In the genomic region with DNA sequence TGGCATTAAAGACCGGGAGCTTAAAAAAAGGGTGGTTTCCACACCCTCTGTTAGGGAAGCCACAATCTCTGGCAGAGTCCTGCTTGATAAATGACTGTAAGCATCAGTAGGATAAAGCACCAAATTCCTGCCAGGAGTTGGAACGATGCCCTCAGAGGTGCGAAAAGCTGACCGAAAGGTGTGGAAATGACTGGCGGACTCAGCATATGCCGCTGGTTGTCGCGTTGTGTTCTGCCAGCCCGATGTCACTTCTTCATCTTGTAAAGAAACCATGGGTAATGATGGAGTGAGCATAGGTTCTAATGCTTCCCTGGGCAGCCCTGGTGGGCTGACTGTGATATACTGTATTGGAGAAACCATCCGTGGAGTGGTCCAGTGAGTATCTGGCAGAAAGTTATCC, we compare ENCODE assay signal across 16 cellular contexts.
A peak's percentile ranks its signal among the peaks of the same experiment; 100 is the strongest.
DNase-seq lines count a peak whose midpoint lies in the region; ATAC-seq and TF ChIP-seq lines count a peak whose summit lies in the region.
"Had no signal": no experiment of that assay in that cellular context is flagged by ENCODE, and none has a peak within 500 bp of the region (broad histone marks: within the 10 kb centered on the region; RNA-seq: fewer than 3 reads in every experiment).

No MANE protein-coding gene starts in this region.

- H3K27ac ChIP-seq in GM23248 (0 out of 2 replicates have a peak overlapping the region, but pooled peaks have one; percentile 22), PC-3 (ENCODE audit: low read length) (peak overlapping the region; percentile 92), coronary artery (no peak overlapping the region), osteoblast (ENCODE audit: low read depth, low read length) (peak overlapping the region; percentile 31), testis (no peak overlapping the region)
- H3K27ac ChIP-seq: A549, BLaER1, HL-60 had no signal

- H3K4me1 ChIP-seq in GM23248 (ENCODE audit: insufficient read depth): peaks cover 12% of the 10 kb centered on the region; the same call in 1 of the 2 replicates
- H3K4me1 ChIP-seq in PC-3 (ENCODE audit: insufficient read depth, low read length): peaks cover 19% of the 10 kb centered on the region
- peaks cover 13% of the 10 kb centered on the region for H3K4me1 ChIP-seq in osteoblast (ENCODE audit: insufficient read depth, low read length)
- H3K4me1 ChIP-seq in testis: no peaks in the 10 kb centered on the region

- H3K9me2 ChIP-seq in GM23248 (ENCODE audit: insufficient read depth): no peaks in the 10 kb centered on the region
- H3K9me2 ChIP-seq in PC-3 (replicated peaks; ENCODE audit: low read length): no peaks in the 10 kb centered on the region

- peaks cover 22% of the 10 kb centered on the region; the same call in 1 of the 2 replicates for H3K79me2 ChIP-seq in GM23248 (ENCODE audit: insufficient read depth)
- H3K79me2 ChIP-seq in PC-3 (ENCODE audit: low read length): peaks cover 47% of the 10 kb centered on the region
- peaks cover 2% of the 10 kb centered on the region for H3K79me2 ChIP-seq in osteoblast (ENCODE audit: insufficient read depth, low read length)

- H3K36me3 ChIP-seq in GM23248 (ENCODE audit: low read depth): no peaks in the 10 kb centered on the region
- peaks cover 31% of the 10 kb centered on the region for H3K36me3 ChIP-seq in PC-3 (ENCODE audit: low read depth, low read length)
- no peaks in the 10 kb centered on the region for H3K36me3 ChIP-seq in osteoblast (ENCODE audit: insufficient read depth, low read length)
- no peaks in the 10 kb centered on the region for H3K36me3 ChIP-seq in testis (ENCODE audit: low read depth, missing control alignments)

- no peaks in the 10 kb centered on the region for H4K20me1 ChIP-seq in GM23248 (ENCODE audit: insufficient read depth)
- no peaks in the 10 kb centered on the region for H4K20me1 ChIP-seq in PC-3 (ENCODE audit: low read length)
- peaks cover 3% of the 10 kb centered on the region for H4K20me1 ChIP-seq in osteoblast (ENCODE audit: insufficient read depth, low read length)
- H4K20me1 ChIP-seq: BLaER1 had no signal

- no peak overlapping the region for H3K4me3 ChIP-seq in GM23248
- no peak overlapping the region for H3K4me3 ChIP-seq in PC-3 (ENCODE audit: low read length)
- H3K4me3 ChIP-seq in coronary artery: no peak overlapping the region
- no peak overlapping the region for H3K4me3 ChIP-seq in osteoblast (ENCODE audit: insufficient read depth, low read length)
- no peak overlapping the region for H3K4me3 ChIP-seq in testis
- H3K4me3 ChIP-seq in foreskin fibroblast (ENCODE audit: low read depth in 1 of 2, low read length in 2 of 2): no peak overlapping the region
- H3K4me3 ChIP-seq: A549, BLaER1, GM23338 had no signal

- no peaks in the 10 kb centered on the region for H3K9me3 ChIP-seq in GM23248 (ENCODE audit: low read depth)
- no peaks in the 10 kb centered on the region for H3K9me3 ChIP-seq in PC-3 (ENCODE audit: low read length)
- H3K9me3 ChIP-seq in osteoblast (ENCODE audit: low read depth, low read length): no peaks in the 10 kb centered on the region
- no peaks in the 10 kb centered on the region for H3K9me3 ChIP-seq in testis
- H3K9me3 ChIP-seq: A549 had no signal

- POLR2A ChIA-PET in PC-3 (lab: Charles Lee; ENCODE audit: unreplicated experiment): interaction anchor here (1.4 kb wide), 1 partner anchor 16 kb away, joined by 14 read pairs; no protein-coding TSS in a partner anchor

- TF ChIP-seq CTCF in PC-3 (conservative IDR thresholded peaks at IDR 0.05; ENCODE audit: low read depth, low read length): no peak
- no peak for TF ChIP-seq CTCF in coronary artery (IDR thresholded peaks at IDR 0.05)
- no peak for TF ChIP-seq CTCF in osteoblast (IDR thresholded peaks at IDR 0.05; ENCODE audit: extremely low read depth, low read depth, low read length)
- TF ChIP-seq CTCF in testis (IDR thresholded peaks at IDR 0.05): no peak
- TF ChIP-seq CTCF in foreskin fibroblast (IDR thresholded peaks at IDR 0.05; ENCODE audit: low read depth, low read length): no peak

- no peak for DNase-seq in GM23248
- DNase-seq in PC-3: no peak
- DNase-seq in coronary artery (ENCODE audit: low spot score): peak; percentile 36
- DNase-seq in osteoblast (ENCODE audit: insufficient read length, low spot score, missing footprints): no peak
- no peak for DNase-seq in testis
- DNase-seq in foreskin fibroblast: no peak
- DNase-seq: AML-193; CD8-positive, alpha-beta memory T cell; DMS53; H7; KBM-7 had no signal

- H3K27me3 ChIP-seq in GM23248 (replicated peaks; ENCODE audit: insufficient read depth) (no peaks in the 10 kb centered on the region), PC-3 (ENCODE audit: low read length) (no peaks in the 10 kb centered on the region), osteoblast (ENCODE audit: insufficient read depth, low read length) (no peaks in the 10 kb centered on the region), testis (no peaks in the 10 kb centered on the region)
- H3K27me3 ChIP-seq: BLaER1 had no signal

- in situ Hi-C loops in GM23248 (cut with MboI): no loop called here

- H2AFZ ChIP-seq in GM23248 (no peak overlapping the region), PC-3 (ENCODE audit: low read length) (no peak overlapping the region), osteoblast (ENCODE audit: low read length) (no peak overlapping the region)
- H2AFZ ChIP-seq: GM23338 had no signal

- intact Hi-C loops in PC-3 (cut with micrococcal nuclease): loop anchor here (1.0 to 2.0 kb wide), 3 partner anchors 17 to 29 kb away; no protein-coding TSS in a partner anchor
- intact Hi-C loops in testis (cut with DNase I; ENCODE audit: low total_unique reads): no loop called here

- H3F3A ChIP-seq in GM23248 (ENCODE audit: insufficient read depth) (peaks cover 7% of the 10 kb centered on the region; the same call in 1 of the 2 replicates), PC-3 (ENCODE audit: low read length, unreplicated experiment) (no peaks in the 10 kb centered on the region)

- BruUV-seq in PC-3 (replicated peaks; lab: Mats Ljungman, UMichigan): TSS peak; percentile 70

- WGBS in GM23248 (ENCODE audit: low coverage in 1 of 2, low lambda C conversion rate in 2 of 2, missing lambda C conversion rate in 2 of 2), 2 experiments: 97 to 99% methylated on average over 10 of the region's 10 CpGs
- 95% methylated on average over 10 of the region's 10 CpGs for WGBS in testis, 2 donors

- no peak for ATAC-seq in PC-3
- no peak for ATAC-seq in GM19023 (IDR thresholded peaks at IDR 0.05; ENCODE audit: unreplicated experiment)
- ATAC-seq: A549, GM23338 had no signal

- H3K9ac ChIP-seq in GM23248 (no peak overlapping the region), PC-3 (ENCODE audit: low read length) (peak overlapping the region; percentile 47)
- H3K9ac ChIP-seq: BLaER1 had no signal

- CTCF ChIA-PET in PC-3 (lab: Charles Lee): interaction anchor here (1.0 to 1.4 kb wide), 5 partner anchors 17 to 180 kb away, joined by 3 to 11 read pairs (median 4); no protein-coding TSS in a partner anchor

- H3K4me2 ChIP-seq in GM23248 (ENCODE audit: unreplicated experiment) (no peak overlapping the region), PC-3 (ENCODE audit: low read length) (peak overlapping the region; percentile 41), osteoblast (ENCODE audit: insufficient read depth, low read length) (peak overlapping the region; percentile 34)
- H3K4me2 ChIP-seq: A549, BLaER1, GM23338 had no signal

- TF ChIP-seq POLR2A in testis (IDR thresholded peaks at IDR 0.05): no peak

Comparison
In these comparisons a context has a peak if more than half of its experiments do, and no peak if none do; other contexts are left out.
1. H3K27ac ChIP-seq: peak in GM23248 (single experiment), PC-3 (single experiment) and osteoblast (single experiment); none in coronary artery (0 of 2) and testis (0 of 2).